In genomic region chr9:78006734-78007133, GRCh38 we compare ENCODE assay signal across 10 cellular contexts.
"Had no signal": no experiment of that assay in that cellular context is flagged by ENCODE, and none has a peak within 500 bp of the region (broad histone marks: within the 10 kb centered on the region; RNA-seq: fewer than 3 reads in every experiment).

No MANE protein-coding gene starts in this region.

- DNase-seq: activated CD4-positive, alpha-beta T cell treated with anti-CD3 and anti-CD28 coated beads, Interleukin-2, amount 50 U/mL, for 48 hours; activated gamma-delta T cell treated with Interleukin-2 at 50 U/mL for 16 hours; activated naive CD8-positive, alpha-beta T cell treated with anti-CD3 and anti-CD28 coated beads, Interleukin-2, amount 10 ng/mL, durations not matched to agents 7 days and 5 days; activated T-cell treated with anti-CD3 and anti-CD28 coated beads, Interleukin-2, amount 50 U/mL, for 48 hours; left colon; ovary; small intestine; T-helper 2 cell had no signal

- H3K9me3 ChIP-seq: ovary, tibial nerve had no signal

- H3K27ac ChIP-seq: ovary, tibial nerve had no signal

- H3K36me3 ChIP-seq: ovary, tibial nerve had no signal

- H3K27me3 ChIP-seq: ovary, tibial nerve had no signal

- ATAC-seq: activated CD4-positive, CD25-positive, alpha-beta regulatory T cell treated with anti-CD3 and anti-CD28 coated beads, Interleukin-2, amount 50 U/mL, for 24 hours; left colon had no signal

- H3K4me3 ChIP-seq: ovary, tibial nerve had no signal
